In the genomic region with DNA sequence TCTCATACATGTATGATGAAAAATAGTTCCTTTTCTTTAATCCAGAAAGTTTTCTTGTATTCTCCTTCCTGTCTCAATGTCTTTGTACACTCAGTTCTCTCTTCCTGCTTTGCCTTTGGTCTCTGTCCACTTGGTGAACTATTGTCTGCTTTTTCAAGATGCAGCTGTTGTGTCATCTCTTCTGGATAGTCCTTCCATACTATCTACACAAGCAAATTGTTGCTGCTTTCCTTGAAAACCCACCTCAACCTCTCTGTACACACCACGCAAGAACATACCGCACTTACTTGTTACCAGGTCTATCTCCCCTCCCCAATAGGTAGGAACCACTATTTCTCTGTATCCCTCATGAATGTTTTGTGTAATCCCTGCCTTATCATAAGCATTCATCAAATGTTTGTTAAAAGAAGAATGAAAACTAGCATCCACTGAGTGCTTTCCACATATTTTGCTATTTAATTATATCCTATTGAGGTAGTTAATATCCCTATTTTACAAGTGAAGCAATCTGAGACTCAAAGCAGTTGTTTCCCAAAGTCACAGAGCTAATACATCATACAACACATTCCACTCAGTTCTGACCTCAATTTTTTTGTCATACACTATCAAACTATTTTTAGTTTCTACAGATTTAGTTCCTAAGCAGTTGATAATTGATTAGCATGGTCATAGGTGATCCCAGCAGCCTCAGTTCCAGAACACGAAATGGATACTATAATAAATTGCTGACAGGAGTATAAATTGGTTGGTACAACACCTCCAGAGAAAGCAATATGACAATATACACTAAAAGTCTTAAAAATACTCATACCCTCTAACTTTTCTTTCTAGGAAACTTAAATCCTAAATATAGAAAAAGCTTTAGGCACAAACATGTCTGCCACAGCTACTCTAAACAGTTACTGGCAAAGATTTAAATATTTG, we compare ENCODE assay signal across 22 cellular contexts. TPM values are rescaled to one million over a fixed set of nuclear protein-coding genes. Genes with fewer than 3 reads are reported as not detected.
DNase-seq lines count a peak whose midpoint lies in the region; ATAC-seq, FAIRE-seq and TF ChIP-seq lines count a peak whose summit lies in the region.
"Had no signal": no experiment of that assay in that cellular context is flagged by ENCODE, and none has a peak within 500 bp of the region (broad histone marks: within the 10 kb centered on the region; RNA-seq: fewer than 3 reads in every experiment).

No MANE protein-coding gene starts in this region.

- no peak for ATAC-seq in A549
- ATAC-seq in GM12878: no peak
- ATAC-seq in CD4-positive, alpha-beta T cell (ENCODE audit: poor library complexity): no peak
- ATAC-seq: T-cell had no signal

- H3K4me3 Mint-ChIP-seq in CD4-positive, alpha-beta T cell: no peak overlapping the region
- H3K4me3 Mint-ChIP-seq: CD8-positive, alpha-beta memory T cell; T-cell had no signal

- no peak overlapping the region for H2BK120ac ChIP-seq in trophoblast cell (ENCODE audit: insufficient read depth, low read length, poor library complexity)

- no peaks in the 10 kb centered on the region for H3K4me1 Mint-ChIP-seq in CD4-positive, alpha-beta T cell (ENCODE audit: low read depth)

- CTCF ChIA-PET in A549 (lab: Yijun Ruan, JAX): no interaction called here
- CTCF ChIA-PET in GM12878 (lab: Yijun Ruan, JAX): no interaction called here
- CTCF ChIA-PET in CD4-positive, alpha-beta T cell (lab: Charles Lee): no interaction called here

- H3K27ac Mint-ChIP-seq in CD4-positive, alpha-beta T cell: no peak overlapping the region
- H3K27ac Mint-ChIP-seq: T-cell had no signal

- no peak overlapping the region for H3K4ac ChIP-seq in trophoblast cell (ENCODE audit: low read depth, low read length)

- no peaks in the 10 kb centered on the region for H3K27me3 Mint-ChIP-seq in CD4-positive, alpha-beta T cell
- H3K27me3 Mint-ChIP-seq: CD8-positive, alpha-beta memory T cell; T-cell had no signal

- TF ChIP-seq POLR2A in A549 (IDR thresholded peaks at IDR 0.05; ENCODE audit: low read length): no peak
- no peak for TF ChIP-seq POLR2A in GM12878 (IDR thresholded peaks at IDR 0.05; ENCODE audit: low read depth, low read length)
- TF ChIP-seq POLR2A in Peyer's patch (IDR thresholded peaks at IDR 0.05): no peak

- no peaks in the 10 kb centered on the region for H3K9me3 Mint-ChIP-seq in CD4-positive, alpha-beta T cell
- H3K9me3 Mint-ChIP-seq: CD8-positive, alpha-beta memory T cell; T-cell had no signal

- no peaks in the 10 kb centered on the region for H3K9me3 ChIP-seq in A549
- no peaks in the 10 kb centered on the region for H3K9me3 ChIP-seq in GM12878 (replicated peaks; ENCODE audit: control insufficient read depth, insufficient read depth, low read length)
- H3K9me3 ChIP-seq in trophoblast cell (ENCODE audit: insufficient read depth, low read depth, low read length): no peaks in the 10 kb centered on the region
- H3K9me3 ChIP-seq in CD4-positive, alpha-beta T cell (ENCODE audit: control insufficient read depth, low read length): no peaks in the 10 kb centered on the region
- no peaks in the 10 kb centered on the region for H3K9me3 ChIP-seq in Peyer's patch
- H3K9me3 ChIP-seq: BLaER1 treated with 17β-estradiol and CSF1 and Interleukin-3, amounts not matched to agents 10 nM and 100 nM had no signal

- TF ChIP-seq EP300 in A549 (IDR thresholded peaks at IDR 0.05) (no peak), GM12878 (IDR thresholded peaks at IDR 0.05; ENCODE audit: borderline replicate concordance in 1 of 2, control insufficient read depth in 1 of 2, low read depth in 2 of 2, low read length in 2 of 2) (no peak)

- no peaks in the 10 kb centered on the region for H3K79me1 ChIP-seq in trophoblast cell (ENCODE audit: low read length)

- H3K9ac ChIP-seq in GM12878 (ENCODE audit: control insufficient read depth, insufficient read depth, low read length): no peak overlapping the region
- H3K9ac ChIP-seq in trophoblast cell (ENCODE audit: low read length): no peak overlapping the region
- H3K9ac ChIP-seq: BLaER1 treated with 17β-estradiol and CSF1 and Interleukin-3, amounts not matched to agents 10 nM and 100 nM had no signal

- no peak overlapping the region for H3K4me3 ChIP-seq in A549
- no peak overlapping the region for H3K4me3 ChIP-seq in GM12878
- no peak overlapping the region for H3K4me3 ChIP-seq in trophoblast cell (ENCODE audit: low read depth, low read length)
- H3K4me3 ChIP-seq in Peyer's patch: no peak overlapping the region
- H3K4me3 ChIP-seq: BLaER1 treated with 17β-estradiol and CSF1 and Interleukin-3, amounts not matched to agents 10 nM and 100 nM had no signal

- H4K91ac ChIP-seq in trophoblast cell (ENCODE audit: low read depth, low read length): no peak overlapping the region

- H4K8ac ChIP-seq in trophoblast cell (ENCODE audit: low read depth, low read length): no peak overlapping the region

- FAIRE-seq in A549 (lab: Jason Lieb, UNC) (peak; percentile 90), GM12878 (lab: Jason Lieb, UNC) (no peak)
- FAIRE-seq: GM19239 had no signal

- POLR2A ChIA-PET in A549 (lab: Yijun Ruan, JAX) (no interaction called here), GM12878 (lab: Charles Lee) (no interaction called here)
- POLR2A ChIA-PET in CD4-positive, alpha-beta T cell (lab: Charles Lee): no interaction called here

- H4K12ac ChIP-seq in trophoblast cell (ENCODE audit: low read depth, low read length): no peak overlapping the region

- H2AFZ ChIP-seq in GM12878 (ENCODE audit: control insufficient read depth, low read depth, low read length) (no peak overlapping the region), trophoblast cell (ENCODE audit: insufficient read depth, low read length, poor library complexity) (no peak overlapping the region)

- H3K27me3 ChIP-seq in GM12878 (replicated peaks in 1 of 2; ENCODE audit: control insufficient read depth in 2 of 2, insufficient read depth in 2 of 2, low read length in 1 of 2) (no peaks in the 10 kb centered on the region), trophoblast cell (ENCODE audit: insufficient read depth, low read length) (no peaks in the 10 kb centered on the region), Peyer's patch (no peaks in the 10 kb centered on the region)
- H3K27me3 ChIP-seq in CD4-positive, alpha-beta T cell (ENCODE audit: control insufficient read depth, insufficient read depth, low read length): no peaks in the 10 kb centered on the region
- H3K27me3 ChIP-seq: BLaER1 treated with 17β-estradiol and CSF1 and Interleukin-3, amounts not matched to agents 10 nM and 100 nM had no signal

- SMC1A ChIA-PET in GM12878 (lab: Charles Lee; ENCODE audit: uncharacterized antibody, unreplicated experiment): no interaction called here

- no peak overlapping the region for H2BK5ac ChIP-seq in trophoblast cell (ENCODE audit: low read depth, low read length, poor library complexity)

- intact Hi-C loops in GM12878 (cut with micrococcal nuclease; ENCODE audit: unreplicated experiment): no loop called here
- intact Hi-C loops in CD4-positive, alpha-beta T cell (cut with DNase I, micrococcal nuclease): no loop called here

- no peak overlapping the region for H2AK5ac ChIP-seq in trophoblast cell (ENCODE audit: low read length)

- no peak overlapping the region for H2BK12ac ChIP-seq in trophoblast cell (ENCODE audit: low read length)

- in situ Hi-C loops in GM12878 (cut with MboI): no loop called here

- H3K14ac ChIP-seq in trophoblast cell (ENCODE audit: low read length): no peak overlapping the region

- H3K36me3 ChIP-seq in GM12878 (ENCODE audit: control insufficient read depth in 2 of 2, insufficient read depth in 2 of 2, low read length in 1 of 2) (peaks cover 0 to 15% of the 10 kb centered on the region in 2 experiments; a peak in 1 of 4 replicates), trophoblast cell (ENCODE audit: control insufficient read depth in 1 of 2, insufficient read depth in 2 of 2, low read length in 2 of 2) (peaks cover 0 to 4% of the 10 kb centered on the region in 2 experiments), Peyer's patch (peaks cover 0 to 74% (median 0%) of the 10 kb centered on the region in 3 donors)

- H3K4me1 ChIP-seq in A549 (no peaks in the 10 kb centered on the region), GM12878 (ENCODE audit: control insufficient read depth, insufficient read depth, low read length) (no peaks in the 10 kb centered on the region), trophoblast cell (ENCODE audit: control insufficient read depth in 1 of 2, insufficient read depth in 2 of 2, low read length in 2 of 2) (no peaks in the 10 kb centered on the region), Peyer's patch (no peaks in the 10 kb centered on the region)

- RAD21 ChIA-PET in GM12878 (lab: Charles Lee; ENCODE audit: unreplicated experiment): no interaction called here

- TSS peak; percentile 33 for BruUV-seq in GM12878 (replicated peaks; lab: Mats Ljungman, UMichigan)

- no peak overlapping the region for H3K18ac ChIP-seq in trophoblast cell (ENCODE audit: low read length)

- TF ChIP-seq RAD21 in A549 (conservative IDR thresholded peaks at IDR 0.05 in 1 of 2, IDR thresholded peaks at IDR 0.05 in 1 of 2) (no peak), GM12878 (IDR thresholded peaks at IDR 0.05; ENCODE audit: insufficient read depth, low read depth, low read length) (no peak)

- H3K27ac ChIP-seq in A549 (no peak overlapping the region), GM12878 (ENCODE audit: control insufficient read depth, insufficient read depth) (no peak overlapping the region), trophoblast cell (ENCODE audit: low read depth, low read length) (no peak overlapping the region), Peyer's patch (no peak overlapping the region)
- H3K27ac ChIP-seq in CD4-positive, alpha-beta T cell (ENCODE audit: low read depth, low read length): no peak overlapping the region
- H3K27ac ChIP-seq: BLaER1 treated with 17β-estradiol and CSF1 and Interleukin-3, amounts not matched to agents 10 nM and 100 nM had no signal

- no peak overlapping the region for H3K4me2 ChIP-seq in A549
- H3K4me2 ChIP-seq in GM12878 (ENCODE audit: control insufficient read depth, insufficient read depth): no peak overlapping the region
- H3K4me2 ChIP-seq in trophoblast cell (ENCODE audit: low read length): no peak overlapping the region
- H3K4me2 ChIP-seq: BLaER1 treated with 17β-estradiol and CSF1 and Interleukin-3, amounts not matched to agents 10 nM and 100 nM had no signal

- no peak overlapping the region for H3K23ac ChIP-seq in trophoblast cell (ENCODE audit: low read length)

- WGBS in A549 (ENCODE audit: missing lambda C conversion rate): 88% methylated on average over 3 of the region's 3 CpGs
- WGBS in GM12878 (ENCODE audit: insufficient coverage, insufficient replicate concordance, low lambda C conversion rate, missing lambda C conversion rate): 99% methylated on average over 3 of the region's 3 CpGs
- WGBS in trophoblast cell (ENCODE audit: extremely low coverage, insufficient coverage, insufficient read length): no CpG with 5 or more reads among the region's 3 CpGs

- H3K36me3 Mint-ChIP-seq in CD4-positive, alpha-beta T cell (ENCODE audit: low read depth): peaks cover 89% of the 10 kb centered on the region

- H3K79me2 ChIP-seq in GM12878 (ENCODE audit: control insufficient read depth, insufficient read depth, low read length) (no peaks in the 10 kb centered on the region), trophoblast cell (ENCODE audit: control insufficient read depth, insufficient read depth, low read length, poor library complexity) (no peaks in the 10 kb centered on the region)

- DNase-seq in A549 (ENCODE audit: low read depth in 1 of 2, low spot score in 1 of 2) (no peak), EH (ENCODE audit: low read depth) (peak; percentile 44), GM12878 (ENCODE audit: low read depth, low spot score) (no peak), trophoblast cell (peak; percentile 8 to 88), Peyer's patch (no peak)
- no peak for DNase-seq in activated CD4-positive, alpha-beta T cell treated with anti-CD3 and anti-CD28 coated beads, Interleukin-2, amount 50 U/mL, for 48 hours
- DNase-seq in CD4-positive, alpha-beta T cell: no peak
- DNase-seq: Calu3; CD8-positive, alpha-beta memory T cell; DMS153; GDM1; KBM-7; NCI-H1092 treated with DMSO at 0.1 percent for 48 hours; NCI-H1436 treated with DMSO at 0.1 percent for 48 hours; NCI-H2029; NCI-H226; NCI-H510A treated with DMSO at 0.1 percent for 48 hours; NCI-H748 treated with DMSO at 0.1 percent for 48 hours; SIG-M5; T-cell had no signal

- TF ChIP-seq CTCF in A549 (IDR thresholded peaks at IDR 0.05): no peak
- TF ChIP-seq CTCF in GM12878 (IDR thresholded peaks at IDR 0.05 in 2 of 3, conservative IDR thresholded peaks at IDR 0.05 in 1 of 3; ENCODE audit: control insufficient read depth in 2 of 3, extremely low read depth in 1 of 3, insufficient read depth in 1 of 3, low read depth in 3 of 3, low read length in 3 of 3): no peak
- no peak for TF ChIP-seq CTCF in CD4-positive, alpha-beta T cell (IDR thresholded peaks at IDR 0.05)
- TF ChIP-seq CTCF in Peyer's patch (IDR thresholded peaks at IDR 0.05): no peak

- no peaks in the 10 kb centered on the region for H4K20me1 ChIP-seq in GM12878 (ENCODE audit: control insufficient read depth, insufficient read depth)

RNA-seq across cellular contexts. Expression of a gene that starts 19.6 kb away (rescaled TPM):
- polyA plus RNA-seq in A549 (2011; rRNA removed): 51.0 and 69.0 TPM in 2 replicates
- 28.4 and 29.5 TPM in 2 replicates for polyA plus RNA-seq in A549 (2012; cell fraction: cytosol; rRNA removed)
- 23.1 and 32.1 TPM in 2 replicates for polyA plus RNA-seq in A549 (2012; cell fraction: nucleus; rRNA removed)
- polyA plus RNA-seq in A549 (2017; fragmentation: RNase III; extraction: RNeasy Plus Mini Kit Qiagen cat#74134 plus additional on column Dnase treatment): 24.3 to 26.5 TPM (median 26.3 TPM) in 3 replicates
- 45.8 and 68.3 TPM in 2 replicates for polyA minus RNA-seq in A549 (2011; rRNA and poly(A)+ RNA removed)
- 97.4 and 107 TPM in 2 replicates for total RNA-seq in GM12878 (2013; cell fraction: nucleolus; rRNA removed)
- 21.4 and 24.4 TPM in 2 replicates for total RNA-seq in GM12878 (2014; rRNA removed)
- total RNA-seq in GM12878 (2014; rRNA removed; fragmentation: Illumina TruSeq; extraction: Trizol): 26.2 and 28.3 TPM in 2 replicates
- 23.8 and 27.7 TPM in 2 replicates for total RNA-seq in GM12878 (2021)
- 13.7 TPM for polyA plus RNA-seq in GM12878 (2011; ENCODE audit: low read depth)
- 42.6 and 51.2 TPM in 2 replicates for polyA plus RNA-seq in GM12878 (2011; rRNA removed)
- polyA plus RNA-seq in GM12878 (2011; cell fraction: cytosol; rRNA removed): 29.7 and 37.3 TPM in 2 replicates
- 36.6 and 36.9 TPM in 2 replicates for polyA plus RNA-seq in GM12878 (2011; cell fraction: nucleus; rRNA removed)
- polyA plus RNA-seq in GM12878 (2012): 18.5 and 18.9 TPM in 2 replicates
- 24.5 and 28.5 TPM in 2 replicates for polyA plus RNA-seq in GM12878 (2014; fragmentation: Illumina TruSeq; extraction: Trizol)
- 10 to 100 TPM; 34.1 to 40.3 TPM for polyA plus RNA-seq in GM12878 (2014; fragmentation: Nextera tagmentation; extraction: Ambion mirVana)
- 18.0 and 19.4 TPM in 2 replicates for polyA plus RNA-seq in GM12878 (2014; rRNA removed)
- polyA plus RNA-seq in GM12878 (2016; fragmentation: Nextera tagmentation; extraction: Ambion mirVana): 10 to 100 TPM; 45.8 to 48.7 TPM
- 59.0 and 62.4 TPM in 2 replicates for polyA minus RNA-seq in GM12878 (2011; rRNA and poly(A)+ RNA removed)
- polyA minus RNA-seq in GM12878 (2011; cell fraction: cytosol; rRNA and poly(A)+ RNA removed): 9.0 and 19.4 TPM in 2 replicates
- polyA minus RNA-seq in GM12878 (2011; cell fraction: nucleus; rRNA and poly(A)+ RNA removed): 72.8 and 89.1 TPM in 2 replicates
- 18.1 and 19.7 TPM in 2 replicates for polyA plus RNA-seq in trophoblast cell (2013)
- 10 to 100 TPM; 26.6 to 33.2 TPM for total RNA-seq in CD4-positive, alpha-beta T cell
- 10 to 100 TPM; 22.5 to 50.1 (median 33.0) TPM for total RNA-seq in Peyer's patch

RNA-seq across cellular contexts. Expression of a gene that starts 19.8 kb away (rescaled TPM):
- polyA plus RNA-seq in A549 (2011; rRNA removed) (17.8 and 23.7 TPM in 2 replicates), A549 (2017; fragmentation: RNase III; extraction: RNeasy Plus Mini Kit Qiagen cat#74134 plus additional on column Dnase treatment) (13.4 to 17.6 TPM (median 16.5 TPM) in 3 replicates), GM12878 (2011; rRNA removed) (9.4 and 10.3 TPM in 2 replicates), GM12878 (2014; fragmentation: Illumina TruSeq; extraction: Trizol) (3.9 and 5.6 TPM in 2 replicates), GM12878 (2014; fragmentation: Nextera tagmentation; extraction: Ambion mirVana) (1 to 10 TPM; 6.1 to 9.2 TPM), GM12878 (2014; rRNA removed) (3.5 and 5.7 TPM in 2 replicates), GM12878 (2016; fragmentation: Nextera tagmentation; extraction: Ambion mirVana) (1 to 10 TPM; 4.6 to 5.5 TPM)
- polyA plus RNA-seq in A549 (2012; cell fraction: cytosol; rRNA removed): 12.0 and 12.6 TPM in 2 replicates
- 16.0 and 19.0 TPM in 2 replicates for polyA plus RNA-seq in A549 (2012; cell fraction: nucleus; rRNA removed)
- 26.1 and 30.0 TPM in 2 replicates for polyA minus RNA-seq in A549 (2011; rRNA and poly(A)+ RNA removed)
- total RNA-seq in GM12878 (2013; cell fraction: nucleolus; rRNA removed): 6.9 and 10.1 TPM in 2 replicates
- total RNA-seq in GM12878 (2014; rRNA removed) (4.6 and 5.0 TPM in 2 replicates), GM12878 (2014; rRNA removed; fragmentation: Illumina TruSeq; extraction: Trizol) (2.9 and 3.4 TPM in 2 replicates), GM12878 (2021) (4.0 and 4.5 TPM in 2 replicates), Peyer's patch (10 to 100 TPM in 3 of 4 donors, 1 to 10 TPM in 1; 9.1 to 88.4 (median 59.9) TPM)
- 6.5 TPM for polyA plus RNA-seq in GM12878 (2011; ENCODE audit: low read depth)
- polyA plus RNA-seq in GM12878 (2011; cell fraction: cytosol; rRNA removed): 9.5 and 11.8 TPM in 2 replicates
- polyA plus RNA-seq in GM12878 (2011; cell fraction: nucleus; rRNA removed): 4.6 and 6.4 TPM in 2 replicates
- polyA plus RNA-seq in GM12878 (2012): 3.4 and 4.4 TPM in 2 replicates
- polyA minus RNA-seq in GM12878 (2011; rRNA and poly(A)+ RNA removed): 12.8 and 14.2 TPM in 2 replicates
- polyA minus RNA-seq in GM12878 (2011; cell fraction: cytosol; rRNA and poly(A)+ RNA removed): 2.7 and 3.6 TPM in 2 replicates
- 8.3 and 10.5 TPM in 2 replicates for polyA minus RNA-seq in GM12878 (2011; cell fraction: nucleus; rRNA and poly(A)+ RNA removed)
- polyA plus RNA-seq in trophoblast cell (2013): 15.6 and 17.3 TPM in 2 replicates
- 10 to 100 TPM; 11.2 to 12.5 TPM for total RNA-seq in CD4-positive, alpha-beta T cell

Comparison
In these comparisons a context has a peak if more than half of its experiments do, and no peak if none do; other contexts are left out.
1. DNase-seq: peak in EH (single experiment) and trophoblast cell (2 of 2); none in A549 (0 of 2), GM12878 (single experiment), activated CD4-positive, alpha-beta T cell treated with anti-CD3 and anti-CD28 coated beads, Interleukin-2, amount 50 U/mL, for 48 hours (0 of 2), CD4-positive, alpha-beta T cell (0 of 10) and Peyer's patch (0 of 3).